1 cellular context compared by ENCODE assay signal in the genomic region with DNA sequence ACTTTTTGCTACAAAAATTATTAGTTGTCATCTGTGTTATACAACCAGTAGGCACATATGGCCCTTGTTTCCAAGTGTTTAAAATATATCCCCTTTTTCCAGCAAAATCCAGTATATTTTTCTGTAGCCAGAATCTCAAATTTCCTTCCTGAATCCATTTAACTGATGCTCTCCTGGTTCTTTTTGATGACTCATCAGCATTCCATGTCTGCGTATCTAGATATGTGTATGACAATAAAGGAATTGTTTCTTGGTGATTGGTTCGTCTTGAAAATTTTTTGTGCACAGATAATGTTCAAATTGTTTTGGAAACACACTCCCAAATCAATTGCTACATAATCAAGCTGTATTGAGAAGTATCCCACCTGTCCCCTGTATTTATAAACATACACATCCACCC.
TF ChIP-seq lines count a peak whose summit lies in the region.

No MANE protein-coding gene starts in this region.

TF ChIP-seq in endothelial cell of umbilical vein, 7 proteins besides CTCF, POLR2A, EP300 and RAD21:
- TF ChIP-seq, protein P1, sequence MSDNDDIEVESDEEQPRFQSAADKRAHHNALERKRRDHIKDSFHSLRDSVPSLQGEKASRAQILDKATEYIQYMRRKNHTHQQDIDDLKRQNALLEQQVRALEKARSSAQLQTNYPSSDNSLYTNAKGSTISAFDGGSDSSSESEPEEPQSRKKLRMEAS (IDR thresholded peaks at IDR 0.05; ENCODE audit: insufficient read depth, insufficient read length): no peak
- no peak for TF ChIP-seq EZH2 (IDR thresholded peaks at IDR 0.05; ENCODE audit: borderline replicate concordance, low read depth, low read length, severe bottlenecking)
- TF ChIP-seq POLR2AphosphoS5 (IDR thresholded peaks at IDR 0.05; ENCODE audit: insufficient read depth, low read depth, low read length): no peak
- TF ChIP-seq GATA2 (IDR thresholded peaks at IDR 0.05; ENCODE audit: insufficient read depth, insufficient read length, low read depth, low read length): no peak
- no peak for TF ChIP-seq MYC (IDR thresholded peaks at IDR 0.05; ENCODE audit: low read depth, low read length)
- peak; percentile 56 for TF ChIP-seq JUN (IDR thresholded peaks at IDR 0.05; ENCODE audit: borderline replicate concordance, insufficient read depth, insufficient read length, low read depth)
